ENCODE assay signal across 19 cellular contexts in the genomic region with DNA sequence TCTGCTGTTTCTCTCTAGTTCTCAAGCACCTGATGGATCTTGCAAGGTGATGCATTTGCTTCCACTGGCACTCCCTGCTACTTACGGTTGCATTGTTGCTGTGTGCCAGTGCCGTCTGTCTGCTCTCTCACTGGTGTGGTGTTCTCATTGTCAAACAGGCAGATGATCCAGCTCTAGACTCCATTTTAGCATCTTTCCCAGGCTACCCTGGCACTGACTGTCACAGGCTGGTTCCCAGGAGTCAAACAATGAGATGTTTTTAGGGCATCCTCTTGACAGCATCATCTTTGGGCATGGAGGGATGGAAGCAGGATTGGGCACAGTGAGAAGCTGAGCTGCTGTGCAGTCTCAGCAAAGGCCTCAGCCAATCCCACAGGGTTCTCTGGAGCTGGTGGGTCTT. TPM values are rescaled to one million over a fixed set of nuclear protein-coding genes. Genes with fewer than 3 reads are reported as not detected.
DNase-seq lines count a peak whose midpoint lies in the region; ATAC-seq, FAIRE-seq and TF ChIP-seq lines count a peak whose summit lies in the region.
"Had no signal": no experiment of that assay in that cellular context is flagged by ENCODE, and none has a peak within 500 bp of the region (broad histone marks: within the 10 kb centered on the region; RNA-seq: fewer than 3 reads in every experiment).

No MANE protein-coding gene starts in this region.

- no peak for FAIRE-seq in GM12892 (lab: Jason Lieb, UNC)
- FAIRE-seq: GM18507 had no signal

- intact Hi-C loops in head of caudate nucleus (cut with DNase I) = no loop called here

- no peak for ATAC-seq in effector memory CD8-positive, alpha-beta T cell (replicated peaks)
- ATAC-seq in activated CD8-positive, alpha-beta T cell treated with anti-CD3 and anti-CD28 coated beads, Interleukin-2, amount 10 ng/mL, durations not matched to agents 7 days and 5 days = no peak

- no peak for TF ChIP-seq POLR2A in GM12892 (IDR thresholded peaks at IDR 0.05; ENCODE audit: low read depth, low read length)

- TF ChIP-seq CTCF in VCaP (conservative IDR thresholded peaks at IDR 0.05) = no peak
- TF ChIP-seq CTCF in RWPE1 (conservative IDR thresholded peaks at IDR 0.05; ENCODE audit: low read depth) = no peak

- no peaks in the 10 kb centered on the region for H3K9me3 Mint-ChIP-seq in effector memory CD8-positive, alpha-beta T cell
- H3K9me3 Mint-ChIP-seq in activated CD8-positive, alpha-beta T cell treated with anti-CD3 and anti-CD28 coated beads, Interleukin-2, amount 10 ng/mL, durations not matched to agents 7 days and 5 days (ENCODE audit: insufficient read depth) = no peaks in the 10 kb centered on the region

- POLR2A ChIA-PET in RWPE1 (lab: Yijun Ruan, JAX; ENCODE audit: low non-redundant PET) = no interaction called here
- POLR2A ChIA-PET in activated CD8-positive, alpha-beta T cell treated with anti-CD3 and anti-CD28 coated beads, Interleukin-2, amount 10 ng/mL, durations not matched to agents 7 days and 5 days (lab: Charles Lee) = interaction anchor here (1.0 kb wide), 1 partner anchor 12 kb away, joined by 3 read pairs; no protein-coding TSS in a partner anchor

- H3K4me1 Mint-ChIP-seq in effector memory CD8-positive, alpha-beta T cell (ENCODE audit: low read depth in 2 of 2) = peaks cover 20 to 36% of the 10 kb centered on the region in 2 donors
- peaks cover 13% of the 10 kb centered on the region for H3K4me1 Mint-ChIP-seq in activated CD8-positive, alpha-beta T cell treated with anti-CD3 and anti-CD28 coated beads, Interleukin-2, amount 10 ng/mL, durations not matched to agents 7 days and 5 days (ENCODE audit: low read depth)

- H3K27ac Mint-ChIP-seq in effector memory CD8-positive, alpha-beta T cell = peak overlapping the region in 1 of 2 donors; percentile 90
- no peak overlapping the region for H3K27ac Mint-ChIP-seq in activated CD8-positive, alpha-beta T cell treated with anti-CD3 and anti-CD28 coated beads, Interleukin-2, amount 10 ng/mL, durations not matched to agents 7 days and 5 days

- DNase-seq in head of caudate nucleus (peak in 37 of 42 donors; percentile 7 to 85 (median 62)), nucleus accumbens (lab: John Stamatoyannopoulos, UW) (peak in 39 of 56 donors; percentile 15 to 80 (median 50)), RWPE1 (ENCODE audit: low spot score) (no peak), GM12892 (ENCODE audit: insufficient read length) (no peak)
- no peak for DNase-seq in effector memory CD8-positive, alpha-beta T cell
- DNase-seq in activated CD8-positive, alpha-beta T cell treated with anti-CD3 and anti-CD28 coated beads, Interleukin-2, amount 10 ng/mL, durations not matched to agents 7 days and 5 days = no peak
- DNase-seq: Caco-2, DMS53, IMR-90, NCI-H187 treated with DMSO at 0.1 percent for 48 hours, NCI-H2171, NCI-H510A, Peyer's patch, SIG-M5 had no signal

- H3K27me3 Mint-ChIP-seq in effector memory CD8-positive, alpha-beta T cell = no peaks in the 10 kb centered on the region
- H3K27me3 Mint-ChIP-seq in activated CD8-positive, alpha-beta T cell treated with anti-CD3 and anti-CD28 coated beads, Interleukin-2, amount 10 ng/mL, durations not matched to agents 7 days and 5 days (ENCODE audit: low read depth) = no peaks in the 10 kb centered on the region

- peaks cover 83% of the 10 kb centered on the region for H3K36me3 Mint-ChIP-seq in effector memory CD8-positive, alpha-beta T cell (ENCODE audit: insufficient read depth)
- peaks cover 61% of the 10 kb centered on the region for H3K36me3 Mint-ChIP-seq in activated CD8-positive, alpha-beta T cell treated with anti-CD3 and anti-CD28 coated beads, Interleukin-2, amount 10 ng/mL, durations not matched to agents 7 days and 5 days (ENCODE audit: low read depth)

- H3K27ac ChIP-seq in VCaP (peak overlapping the region; percentile 97; the same call in 1 of the 2 replicates), RWPE1 (no peak overlapping the region)
- H3K27ac ChIP-seq: BLaER1, Peyer's patch had no signal

- CTCF ChIA-PET in RWPE1 (lab: Yijun Ruan, JAX) = interaction anchor here (0.6 to 1.5 kb wide), 2 partner anchors 9 to 104 kb away, joined by 3 read pairs; no protein-coding TSS in a partner anchor
- CTCF ChIA-PET in activated CD8-positive, alpha-beta T cell treated with anti-CD3 and anti-CD28 coated beads, Interleukin-2, amount 10 ng/mL, durations not matched to agents 7 days and 5 days (lab: Charles Lee) = interaction anchor here (1.2 kb wide), 1 partner anchor 24 kb away, joined by 3 read pairs; no protein-coding TSS in a partner anchor

- H3K4me3 Mint-ChIP-seq in effector memory CD8-positive, alpha-beta T cell = no peak overlapping the region
- no peak overlapping the region for H3K4me3 Mint-ChIP-seq in activated CD8-positive, alpha-beta T cell treated with anti-CD3 and anti-CD28 coated beads, Interleukin-2, amount 10 ng/mL, durations not matched to agents 7 days and 5 days

RNA-seq across cellular contexts. Expression of a gene that starts 12.9 kb away (rescaled TPM):
- 23.0 TPM for polyA plus RNA-seq in GM12892 (2012; ENCODE audit: missing spikeins)
- 10 to 100 TPM; 39.1 to 49.7 TPM for total RNA-seq in activated CD8-positive, alpha-beta T cell treated with anti-CD3 and anti-CD28 coated beads, Interleukin-2, amount 10 ng/mL, durations not matched to agents 7 days and 5 days

RNA-seq across cellular contexts. Expression of a gene that starts 13.0 kb away (rescaled TPM):
- polyA plus RNA-seq in GM12892 (2012; ENCODE audit: missing spikeins) = 17.1 TPM
- 10 to 100 TPM; 10.8 to 13.8 TPM for total RNA-seq in activated CD8-positive, alpha-beta T cell treated with anti-CD3 and anti-CD28 coated beads, Interleukin-2, amount 10 ng/mL, durations not matched to agents 7 days and 5 days

RNA-seq across cellular contexts. Expression of a gene that starts 30.9 kb away (rescaled TPM):
- not detected for polyA plus RNA-seq in GM12892 (2012; ENCODE audit: missing spikeins)
- not detected for total RNA-seq in activated CD8-positive, alpha-beta T cell treated with anti-CD3 and anti-CD28 coated beads, Interleukin-2, amount 10 ng/mL, durations not matched to agents 7 days and 5 days
- total RNA-seq: HT-29, IMR-90, LHCN-M2, Peyer's patch had no signal

Comparison
In these comparisons a context has a peak if more than half of its experiments do, and no peak if none do; other contexts are left out.
1. DNase-seq: peak in head of caudate nucleus (37 of 42) and nucleus accumbens (39 of 56); none in RWPE1 (single experiment), effector memory CD8-positive, alpha-beta T cell (0 of 3), GM12892 (single experiment) and activated CD8-positive, alpha-beta T cell treated with anti-CD3 and anti-CD28 coated beads, Interleukin-2, amount 10 ng/mL, durations not matched to agents 7 days and 5 days (single experiment).